In the genomic region with DNA sequence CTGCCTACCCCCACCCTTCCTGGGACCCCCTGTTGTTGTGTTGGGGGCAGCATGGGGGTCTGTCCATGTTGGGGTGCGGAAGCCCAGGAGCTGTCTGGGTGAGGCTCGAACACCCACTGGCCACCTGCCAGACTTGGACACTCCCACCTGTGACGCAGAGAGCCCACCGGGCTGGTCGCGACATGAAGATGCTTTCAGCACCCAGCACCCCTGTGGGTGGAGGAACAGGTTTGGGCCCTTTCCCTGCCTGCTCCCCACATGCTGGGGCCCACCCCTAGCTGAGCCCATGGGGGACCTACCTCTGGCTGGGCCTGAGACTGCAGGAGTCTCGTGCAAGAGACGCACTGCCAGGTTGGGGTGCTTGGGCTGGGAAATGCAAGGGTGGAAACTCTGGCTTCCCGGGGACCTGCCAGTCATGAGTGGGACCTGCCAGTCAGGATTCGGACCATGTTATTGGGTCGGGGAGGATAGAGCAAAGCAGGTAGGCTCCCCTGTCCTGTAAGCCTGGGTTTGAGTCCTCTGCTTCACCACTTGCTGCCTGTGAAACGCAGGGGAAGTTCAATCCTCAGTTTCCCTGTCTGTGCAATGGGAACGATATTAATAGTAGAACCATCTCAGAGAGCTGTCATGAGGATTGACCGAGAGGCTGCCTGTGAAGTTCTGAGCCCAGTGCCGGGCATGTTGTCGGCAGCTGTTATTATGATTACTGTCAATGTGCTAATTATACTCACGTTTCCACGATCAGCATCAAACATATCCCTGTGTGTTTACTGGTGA, we compare ENCODE assay signal across 1 cellular context.
A peak's percentile ranks its signal among the peaks of the same experiment; 100 is the strongest.
TF ChIP-seq lines count a peak whose summit lies in the region.

No MANE protein-coding gene starts in this region.

TF ChIP-seq in HepG2, 621 proteins besides CTCF, POLR2A, EP300 and RAD21:
- TF ChIP-seq ZNF629 (CRISPR knock-in tag; conservative IDR thresholded peaks at IDR 0.05) (peak; percentile 79), HNRNPUL1 (IDR thresholded peaks at IDR 0.05; ENCODE audit: low read depth, low read length) (no peak), TEAD2 (CRISPR knock-in tag; IDR thresholded peaks at IDR 0.05) (no peak)
